ENCODE assay signal across 14 cellular contexts in the genomic region with DNA sequence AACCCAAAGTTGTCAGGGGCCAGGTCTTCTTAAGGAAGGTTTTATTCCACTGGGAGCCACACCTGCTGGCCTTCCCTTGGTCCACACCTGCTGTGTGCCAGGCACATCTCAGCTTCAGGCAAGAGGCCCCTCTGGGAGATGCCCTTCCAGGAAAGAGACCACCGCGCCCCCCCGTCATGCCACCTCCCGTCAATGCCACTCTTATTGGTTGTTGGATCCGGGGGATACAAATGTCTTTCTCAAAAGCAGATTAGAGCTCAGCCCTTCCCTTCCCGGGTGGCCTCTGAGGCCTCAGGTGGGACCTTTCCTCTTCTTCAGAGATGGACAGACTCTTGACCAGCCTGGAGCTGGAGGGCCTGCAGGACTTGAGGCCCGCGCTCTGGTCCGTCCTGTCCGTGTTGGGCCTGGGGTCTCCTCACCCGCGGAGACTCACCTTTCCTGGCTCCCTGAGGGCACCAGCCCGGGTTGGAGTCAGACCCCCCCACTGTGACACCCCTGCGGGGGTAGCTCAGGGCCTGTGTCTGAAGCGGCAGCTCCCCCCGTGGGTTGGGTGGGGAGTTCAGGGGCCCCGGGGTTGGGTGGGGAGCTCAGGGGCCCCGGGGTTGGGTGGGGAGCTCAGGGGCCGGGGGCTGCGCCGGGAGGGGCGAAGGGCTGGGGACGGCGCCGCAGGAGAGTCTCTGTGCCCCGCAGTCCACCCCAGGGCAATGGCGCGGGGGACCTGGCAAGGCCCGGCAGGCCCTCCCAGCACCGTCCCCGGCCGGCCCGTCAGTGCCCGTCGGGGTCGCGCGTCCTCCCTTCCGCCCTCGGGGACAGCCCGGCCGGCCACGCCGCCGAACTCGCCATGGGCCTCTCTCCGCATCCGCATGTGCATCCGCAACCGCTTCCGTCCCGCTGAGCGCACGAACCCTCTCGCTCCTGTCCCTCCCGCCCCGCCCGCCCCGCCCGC. TPM values are rescaled to one million over a fixed set of nuclear protein-coding genes. Genes with fewer than 3 reads are reported as not detected.
A peak's percentile ranks its signal among the peaks of the same experiment; 100 is the strongest.
DNase-seq lines count a peak whose midpoint lies in the region; ATAC-seq and TF ChIP-seq lines count a peak whose summit lies in the region.
"Had no signal": no experiment of that assay in that cellular context is flagged by ENCODE, and none has a peak within 500 bp of the region (broad histone marks: within the 10 kb centered on the region; RNA-seq: fewer than 3 reads in every experiment).

No MANE protein-coding gene starts in this region.

- H3K36me3 Mint-ChIP-seq in activated CD8-positive, alpha-beta memory T cell treated with anti-CD3 and anti-CD28 coated beads, Interleukin-2, amount 10 ng/mL, durations not matched to agents 7 days and 5 days: no peaks in the 10 kb centered on the region
- peaks cover 2% of the 10 kb centered on the region for H3K36me3 Mint-ChIP-seq in effector memory CD8-positive, alpha-beta T cell (ENCODE audit: insufficient read depth)

- no peak overlapping the region for H3K4me3 ChIP-seq in NB4 (ENCODE audit: low read depth, low read length)

- TF ChIP-seq POLR2A in NB4 (IDR thresholded peaks at IDR 0.05; ENCODE audit: extremely low read depth, insufficient read length): no peak

- peak; percentile 73 for DNase-seq in activated CD8-positive, alpha-beta memory T cell treated with anti-CD3 and anti-CD28 coated beads, Interleukin-2, amount 10 ng/mL, durations not matched to agents 7 days and 5 days
- no peak for DNase-seq in activated CD8-positive, alpha-beta memory T cell treated with anti-CD3 and anti-CD28 coated beads, Interleukin-2, amount 50 U/mL, for 4 hours
- DNase-seq in NB4 (ENCODE audit: low read depth) (peak; percentile 62), sciatic nerve (ENCODE audit: low spot score) (peak; percentile 47), GM03348 (ENCODE audit: low spot score) (no peak), NCI-H345 (lab: John Stamatoyannopoulos, UW) (no peak), NCI-H1105 (lab: John Stamatoyannopoulos, UW) (no peak)
- no peak for DNase-seq in effector memory CD8-positive, alpha-beta T cell
- DNase-seq: dermis blood vessel endothelial cell, EL, foreskin melanocyte, occipital lobe, SIG-M5 had no signal

- CTCF ChIA-PET in activated CD8-positive, alpha-beta memory T cell treated with anti-CD3 and anti-CD28 coated beads, Interleukin-2, amount 10 ng/mL, durations not matched to agents 7 days and 5 days (lab: Charles Lee): interaction anchor here (3.3 kb wide), 1 partner anchor 16 kb away, joined by 12 read pairs; no protein-coding TSS in a partner anchor

- H3K4me3 Mint-ChIP-seq in activated CD8-positive, alpha-beta memory T cell treated with anti-CD3 and anti-CD28 coated beads, Interleukin-2, amount 10 ng/mL, durations not matched to agents 7 days and 5 days: peak overlapping the region; percentile 42
- H3K4me3 Mint-ChIP-seq in effector memory CD8-positive, alpha-beta T cell: peak overlapping the region; percentile 51 to 55

- H3K27ac Mint-ChIP-seq in activated CD8-positive, alpha-beta memory T cell treated with anti-CD3 and anti-CD28 coated beads, Interleukin-2, amount 10 ng/mL, durations not matched to agents 7 days and 5 days: no peak overlapping the region
- H3K27ac Mint-ChIP-seq in effector memory CD8-positive, alpha-beta T cell: no peak overlapping the region

- TF ChIP-seq CTCF in NB4 (IDR thresholded peaks at IDR 0.05; ENCODE audit: low read depth, low read length): no peak

- H3K27me3 Mint-ChIP-seq in activated CD8-positive, alpha-beta memory T cell treated with anti-CD3 and anti-CD28 coated beads, Interleukin-2, amount 10 ng/mL, durations not matched to agents 7 days and 5 days: peaks cover 69% of the 10 kb centered on the region
- H3K27me3 Mint-ChIP-seq in effector memory CD8-positive, alpha-beta T cell: peaks cover 59 to 77% of the 10 kb centered on the region in 2 donors

- peaks cover 29% of the 10 kb centered on the region for H3K4me1 Mint-ChIP-seq in activated CD8-positive, alpha-beta memory T cell treated with anti-CD3 and anti-CD28 coated beads, Interleukin-2, amount 10 ng/mL, durations not matched to agents 7 days and 5 days
- H3K4me1 Mint-ChIP-seq in effector memory CD8-positive, alpha-beta T cell (ENCODE audit: low read depth in 2 of 2): peaks cover 22 to 30% of the 10 kb centered on the region in 2 donors

- peak; percentile 62 for ATAC-seq in activated CD8-positive, alpha-beta memory T cell treated with anti-CD3 and anti-CD28 coated beads, Interleukin-2, amount 10 ng/mL, durations not matched to agents 7 days and 5 days
- ATAC-seq in effector memory CD8-positive, alpha-beta T cell (replicated peaks): peak; percentile 36
- no peak for ATAC-seq in sciatic nerve
- ATAC-seq: left lobe of liver had no signal

- intact Hi-C loops in sciatic nerve (cut with DNase I): no loop called here

- H3K9me3 Mint-ChIP-seq in activated CD8-positive, alpha-beta memory T cell treated with anti-CD3 and anti-CD28 coated beads, Interleukin-2, amount 10 ng/mL, durations not matched to agents 7 days and 5 days (ENCODE audit: low read depth): no peaks in the 10 kb centered on the region
- H3K9me3 Mint-ChIP-seq in effector memory CD8-positive, alpha-beta T cell: no peaks in the 10 kb centered on the region

RNA-seq across cellular contexts. Expression of gene SLC9A3, which starts 3.7 kb away (rescaled TPM):
- total RNA-seq in activated CD8-positive, alpha-beta memory T cell treated with anti-CD3 and anti-CD28 coated beads, Interleukin-2, amount 10 ng/mL, durations not matched to agents 7 days and 5 days: 1 to 10 TPM; 1.3 to 1.7 TPM
- total RNA-seq in sciatic nerve: 12.3 TPM

Comparison
In these comparisons a context has a peak if more than half of its experiments do, and no peak if none do; other contexts are left out.
1. DNase-seq: peak in activated CD8-positive, alpha-beta memory T cell treated with anti-CD3 and anti-CD28 coated beads, Interleukin-2, amount 10 ng/mL, durations not matched to agents 7 days and 5 days (single experiment), NB4 (single experiment) and sciatic nerve (single experiment); none in activated CD8-positive, alpha-beta memory T cell treated with anti-CD3 and anti-CD28 coated beads, Interleukin-2, amount 50 U/mL, for 4 hours (single experiment), effector memory CD8-positive, alpha-beta T cell (0 of 3), GM03348 (single experiment), NCI-H345 (single experiment) and NCI-H1105 (single experiment).